15 cellular contexts compared by ENCODE assay signal in the genomic region with DNA sequence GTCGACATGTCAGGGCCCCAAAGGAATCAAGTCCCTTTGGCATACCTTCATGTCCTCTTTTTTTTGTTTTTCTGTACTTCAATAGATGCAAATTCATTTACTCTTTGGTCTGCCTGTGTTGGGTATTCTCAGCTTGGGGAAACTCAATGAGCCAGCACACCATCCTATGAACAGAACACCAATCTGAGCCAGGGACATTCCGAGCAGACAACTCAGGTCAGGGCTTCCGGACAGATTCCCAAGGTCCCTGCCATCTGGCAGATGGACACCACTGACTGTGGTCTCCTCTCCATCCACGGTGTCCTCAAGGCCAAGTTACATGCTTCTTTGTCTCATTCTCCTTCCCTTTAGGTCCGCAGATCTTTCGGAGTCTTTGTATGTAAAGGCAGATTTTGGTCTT.
"Had no signal": no experiment of that assay in that cellular context is flagged by ENCODE, and none has a peak within 500 bp of the region (broad histone marks: within the 10 kb centered on the region; RNA-seq: fewer than 3 reads in every experiment).

No MANE protein-coding gene starts in this region.

- ATAC-seq: activated CD8-positive, alpha-beta memory T cell treated with anti-CD3 and anti-CD28 coated beads, Interleukin-2, amount 10 ng/mL, durations not matched to agents 7 days and 5 days; lower lobe of right lung; stimulated activated naive B cell treated with anti-CD40 and anti-IgM and Interleukin-4, amounts not matched to agents 10 μg/mL and 1 μg/mL and 100 μg/mL, for 72 hours had no signal

- H3K4me1 Mint-ChIP-seq: activated naive CD4-positive, alpha-beta T cell treated with anti-CD3 and anti-CD28 coated beads, Interleukin-2, amount 50 U/mL, for 24 hours had no signal

- H3K27ac ChIP-seq: adrenal gland, coronary artery, esophagus muscularis mucosa, lower lobe of right lung, transverse colon had no signal

- H3K9me3 ChIP-seq: adrenal gland, esophagus muscularis mucosa, lower lobe of right lung, transverse colon had no signal

- H3K9me3 Mint-ChIP-seq: activated CD4-positive, alpha-beta memory T cell treated with anti-CD3 and anti-CD28 coated beads for 36 hours; activated naive CD4-positive, alpha-beta T cell treated with anti-CD3 and anti-CD28 coated beads, Interleukin-2, amount 50 U/mL, for 24 hours; activated T-cell treated with anti-CD3 and anti-CD28 coated beads, Interleukin-2, amount 50 U/mL, for 24 hours; immature natural killer cell; stimulated activated naive B cell treated with anti-CD40 and anti-IgM and Interleukin-4, amounts not matched to agents 10 μg/mL and 1 μg/mL and 100 μg/mL, for 72 hours had no signal

- H3K4me1 ChIP-seq: lower lobe of right lung had no signal

- H3K36me3 ChIP-seq: adrenal gland, cardiac muscle cell, transverse colon had no signal

- DNase-seq: activated CD4-positive, alpha-beta memory T cell treated with anti-CD3 and anti-CD28 coated beads for 36 hours; activated CD4-positive, alpha-beta T cell treated with anti-CD3 and anti-CD28 coated beads for 1 hour; activated CD8-positive, alpha-beta memory T cell treated with anti-CD3 and anti-CD28 coated beads, Interleukin-2, amount 10 ng/mL, durations not matched to agents 7 days and 5 days; activated effector memory CD4-positive, alpha-beta T cell treated with Interleukin-2 at 50 U/mL for 16 hours; activated T-cell treated with anti-CD3 and anti-CD28 coated beads, Interleukin-2, amount 50 U/mL, for 24 hours; adrenal gland; immature natural killer cell; lower lobe of right lung; stimulated activated CD4-positive, alpha-beta T cell treated with anti-CD3 and anti-CD28 coated beads, Interleukin-4, amount 100 ng/mL, for 1 hour; stimulated activated naive B cell treated with anti-CD40 and anti-IgM and Interleukin-4, amounts not matched to agents 10 μg/mL and 1 μg/mL and 100 μg/mL, for 72 hours; transverse colon had no signal

- H3K4me3 ChIP-seq: adrenal gland, cardiac muscle cell, coronary artery, esophagus muscularis mucosa, lower lobe of right lung, transverse colon had no signal

- H3K27ac Mint-ChIP-seq: activated CD4-positive, alpha-beta memory T cell treated with anti-CD3 and anti-CD28 coated beads for 36 hours; activated CD8-positive, alpha-beta memory T cell treated with anti-CD3 and anti-CD28 coated beads, Interleukin-2, amount 10 ng/mL, durations not matched to agents 7 days and 5 days; activated naive CD4-positive, alpha-beta T cell treated with anti-CD3 and anti-CD28 coated beads, Interleukin-2, amount 50 U/mL, for 24 hours; activated T-cell treated with anti-CD3 and anti-CD28 coated beads, Interleukin-2, amount 50 U/mL, for 24 hours; immature natural killer cell; stimulated activated naive B cell treated with anti-CD40 and anti-IgM and Interleukin-4, amounts not matched to agents 10 μg/mL and 1 μg/mL and 100 μg/mL, for 72 hours had no signal

- H3K27me3 Mint-ChIP-seq: activated CD4-positive, alpha-beta memory T cell treated with anti-CD3 and anti-CD28 coated beads for 36 hours; activated CD8-positive, alpha-beta memory T cell treated with anti-CD3 and anti-CD28 coated beads, Interleukin-2, amount 10 ng/mL, durations not matched to agents 7 days and 5 days; activated naive CD4-positive, alpha-beta T cell treated with anti-CD3 and anti-CD28 coated beads, Interleukin-2, amount 50 U/mL, for 24 hours; activated T-cell treated with anti-CD3 and anti-CD28 coated beads, Interleukin-2, amount 50 U/mL, for 24 hours; stimulated activated naive B cell treated with anti-CD40 and anti-IgM and Interleukin-4, amounts not matched to agents 10 μg/mL and 1 μg/mL and 100 μg/mL, for 72 hours had no signal

- H3K27me3 ChIP-seq: adrenal gland, cardiac muscle cell, esophagus muscularis mucosa, transverse colon had no signal

- H3K4me3 Mint-ChIP-seq: activated CD4-positive, alpha-beta memory T cell treated with anti-CD3 and anti-CD28 coated beads for 36 hours; activated CD8-positive, alpha-beta memory T cell treated with anti-CD3 and anti-CD28 coated beads, Interleukin-2, amount 10 ng/mL, durations not matched to agents 7 days and 5 days; activated naive CD4-positive, alpha-beta T cell treated with anti-CD3 and anti-CD28 coated beads, Interleukin-2, amount 50 U/mL, for 24 hours; activated T-cell treated with anti-CD3 and anti-CD28 coated beads, Interleukin-2, amount 50 U/mL, for 24 hours; immature natural killer cell; stimulated activated naive B cell treated with anti-CD40 and anti-IgM and Interleukin-4, amounts not matched to agents 10 μg/mL and 1 μg/mL and 100 μg/mL, for 72 hours had no signal
